ENCODE assay signal across 11 cellular contexts in the genomic region with DNA sequence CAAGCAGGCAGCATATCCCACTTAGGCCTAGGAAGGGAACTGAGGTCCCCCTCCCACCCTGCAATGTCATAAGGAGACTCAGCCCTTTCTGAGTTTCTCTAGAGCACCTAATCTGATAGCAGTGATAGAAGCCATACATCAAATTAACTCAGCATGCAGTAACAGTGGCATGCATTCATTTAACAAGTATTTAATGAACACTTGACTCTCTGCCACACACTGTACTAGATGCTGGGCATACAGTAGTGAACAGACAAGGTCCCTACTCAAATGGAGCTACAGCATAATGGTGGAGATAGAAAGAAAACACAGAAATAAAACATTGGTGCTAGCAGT. TPM values are rescaled to one million over a fixed set of nuclear protein-coding genes. Genes with fewer than 3 reads are reported as not detected.
DNase-seq lines count a peak whose midpoint lies in the region; ATAC-seq, FAIRE-seq and TF ChIP-seq lines count a peak whose summit lies in the region.
"Had no signal": no experiment of that assay in that cellular context is flagged by ENCODE, and none has a peak within 500 bp of the region (broad histone marks: within the 10 kb centered on the region; RNA-seq: fewer than 3 reads in every experiment).

No MANE protein-coding gene starts in this region.

- H3K27me3 Mint-ChIP-seq in Caco-2 (ENCODE audit: insufficient read depth, unreplicated experiment) (no peaks in the 10 kb centered on the region), osteocyte (ENCODE audit: unreplicated experiment) (no peaks in the 10 kb centered on the region)

- no peak for TF ChIP-seq RAD21 in K562 (CRISPR knock-in tag; conservative IDR thresholded peaks at IDR 0.05 in 1 of 2, IDR thresholded peaks at IDR 0.05 in 1 of 2)

- no peaks in the 10 kb centered on the region for H3K9me3 Mint-ChIP-seq in Caco-2 (ENCODE audit: unreplicated experiment)
- H3K9me3 Mint-ChIP-seq in osteocyte (ENCODE audit: unreplicated experiment), result no peaks in the 10 kb centered on the region

- H3K4me1 ChIP-seq in Caco-2 (peaks cover 47% of the 10 kb centered on the region), K562 (replicated peaks in 1 of 2; ENCODE audit: control insufficient read depth in 2 of 2, insufficient read depth in 2 of 2, low read length in 2 of 2) (peaks cover 48 to 59% of the 10 kb centered on the region in 2 experiments), HAP-1 (peaks cover 4% of the 10 kb centered on the region)

- no peak for TF ChIP-seq POLR2A in K562 (conservative IDR thresholded peaks at IDR 0.05)

- intact Hi-C loops in Caco-2 (cut with micrococcal nuclease; ENCODE audit: unreplicated experiment) (no loop called here), K562 (cut with micrococcal nuclease) (no loop called here)

- no peak overlapping the region for H2AFZ ChIP-seq in K562 (ENCODE audit: low read depth, low read length)

- peak overlapping the region; percentile 64 for H3K27ac Mint-ChIP-seq in Caco-2 (ENCODE audit: unreplicated experiment)
- H3K27ac Mint-ChIP-seq in osteocyte (ENCODE audit: unreplicated experiment), result peak overlapping the region; percentile 91

- H3K4me3 Mint-ChIP-seq in Caco-2 (ENCODE audit: unreplicated experiment) (no peak overlapping the region), osteocyte (ENCODE audit: unreplicated experiment) (no peak overlapping the region)

- CTCF ChIA-PET in Caco-2 (lab: Charles Lee) (interaction anchor here (0.6 to 3.2 kb wide), 5 partner anchors 17 to 73 kb away, joined by 3 to 8 read pairs (median 3); no protein-coding TSS in a partner anchor), K562 (lab: Yijun Ruan, JAX; ENCODE audit: low intra/inter-chr PET ratio) (no interaction called here)

- H3K4me2 ChIP-seq in K562 (ENCODE audit: insufficient read depth, low read length), result no peak overlapping the region

- BruUV-seq in Caco-2 (replicated peaks; lab: Mats Ljungman, UMichigan), result no TSS peak
- no TSS peak for BruUV-seq in K562 (replicated peaks; lab: Mats Ljungman, UMichigan)

- H3K79me2 ChIP-seq in K562 (ENCODE audit: control insufficient read depth, insufficient read depth, low read length), result no peaks in the 10 kb centered on the region

- H3K4me1 Mint-ChIP-seq in Caco-2 (ENCODE audit: low read depth, unreplicated experiment), result peaks cover 41% of the 10 kb centered on the region
- peaks cover 56% of the 10 kb centered on the region for H3K4me1 Mint-ChIP-seq in osteocyte (ENCODE audit: unreplicated experiment)

- TF ChIP-seq CTCF in Caco-2 (IDR thresholded peaks at IDR 0.05; ENCODE audit: insufficient read depth in 1 of 2, low read depth in 1 of 2, low read length in 1 of 2, severe bottlenecking in 1 of 2, unreplicated experiment in 1 of 2) (no peak), K562 (IDR thresholded peaks at IDR 0.05 in 2 of 3, conservative IDR thresholded peaks at IDR 0.05 in 1 of 3; ENCODE audit: insufficient read depth in 2 of 3, low read depth in 1 of 3, low read length in 3 of 3) (no peak), osteocyte (IDR thresholded peaks at IDR 0.05) (no peak)

- H3K27me3 ChIP-seq in Caco-2 (replicated peaks; ENCODE audit: control insufficient read depth, insufficient read depth, low read length) (no peaks in the 10 kb centered on the region), K562 (ENCODE audit: control insufficient read depth in 2 of 2, insufficient read depth in 2 of 2, low read length in 2 of 2) (no peaks in the 10 kb centered on the region), HAP-1 (ENCODE audit: low read depth) (no peaks in the 10 kb centered on the region)
- H3K27me3 ChIP-seq: ovary had no signal

- H3K4me3 ChIP-seq in Caco-2 (ENCODE audit: low read depth, low read length) (no peak overlapping the region), K562 (no peak overlapping the region), HAP-1 (no peak overlapping the region)
- H3K4me3 ChIP-seq: ovary, thoracic aorta had no signal

- H3K9me3 ChIP-seq in Caco-2, result no peaks in the 10 kb centered on the region
- no peaks in the 10 kb centered on the region for H3K9me3 ChIP-seq in K562 (replicated peaks; ENCODE audit: control insufficient read depth, insufficient read depth, low read depth, low read length)
- H3K9me3 ChIP-seq in HAP-1, result no peaks in the 10 kb centered on the region
- H3K9me3 ChIP-seq: ovary, thoracic aorta had no signal

- H3K36me3 Mint-ChIP-seq in Caco-2 (ENCODE audit: insufficient read depth, unreplicated experiment), result no peaks in the 10 kb centered on the region
- peaks cover 11% of the 10 kb centered on the region for H3K36me3 Mint-ChIP-seq in osteocyte (ENCODE audit: unreplicated experiment)

- in situ Hi-C loops in K562 (cut with MboI), result no loop called here
- in situ Hi-C loops in HAP-1 (cut with MboI; ENCODE audit: low sequenced_read_pairs), result no loop called here

- H3K36me3 ChIP-seq in Caco-2 (ENCODE audit: control insufficient read depth, insufficient read depth, low read length) (no peaks in the 10 kb centered on the region), K562 (ENCODE audit: control insufficient read depth, insufficient read depth, low read length) (no peaks in the 10 kb centered on the region), HAP-1 (replicated peaks) (no peaks in the 10 kb centered on the region)
- H3K36me3 ChIP-seq: ovary, thoracic aorta had no signal

- peaks cover 7% of the 10 kb centered on the region for H3K9me1 ChIP-seq in K562 (ENCODE audit: control insufficient read depth, insufficient read depth, low read length)

- POLR2A ChIA-PET in Caco-2 (lab: Charles Lee) (interaction anchor here (1.7 kb wide), 1 partner anchor 62 kb away, joined by 8 read pairs; a partner anchor contains a TSS), K562 (lab: Yijun Ruan, JAX) (interaction anchor here (0.7 to 4.0 kb wide), 5 partner anchors 9 to 71 kb away, joined by 3 to 26 read pairs (median 5); no protein-coding TSS in a partner anchor)

- no peak for FAIRE-seq in K562 (lab: Jason Lieb, UNC)

- H4K20me1 ChIP-seq in K562 (replicated peaks; ENCODE audit: control insufficient read depth, insufficient read depth, low read length), result no peaks in the 10 kb centered on the region

- DNase-seq in Caco-2 (no peak), NCI-H1436 (lab: John Stamatoyannopoulos, UW) (peak; percentile 30), K562 (ENCODE audit: extremely low read depth in 1 of 4, low spot score in 3 of 4) (no peak), osteocyte (ENCODE audit: extremely low spot score, unreplicated experiment) (no peak), HuH-7.5 (ENCODE audit: low spot score) (no peak), islet precursor cell (no peak), HAP-1 (ENCODE audit: low spot score in 2 of 2) (no peak)
- DNase-seq: activated CD4-positive, CD25-positive, alpha-beta regulatory T cell treated with anti-CD3 and anti-CD28 coated beads, Interleukin-2, amount 50 U/mL, for 72 hours had no signal

- no peak for ATAC-seq in K562
- no peak for ATAC-seq in GM18517 (IDR thresholded peaks at IDR 0.05; ENCODE audit: unreplicated experiment)

- no peak overlapping the region for H3K27ac ChIP-seq in K562 (ENCODE audit: extremely low read depth, low read depth, low read length)
- H3K27ac ChIP-seq: ovary had no signal

- H3K9ac ChIP-seq in K562 (ENCODE audit: insufficient read depth in 1 of 2, low read depth in 2 of 2, low read length in 2 of 2), result peak overlapping the region in 1 of 2 experiments; percentile 40; a peak in 1 of 4 replicates

- no peak for TF ChIP-seq EP300 in K562 (IDR thresholded peaks at IDR 0.05; ENCODE audit: low read length)

TF ChIP-seq in K562, 482 proteins besides CTCF, POLR2A, EP300 and RAD21 (continues in another document):
- TF ChIP-seq, protein P1, sequence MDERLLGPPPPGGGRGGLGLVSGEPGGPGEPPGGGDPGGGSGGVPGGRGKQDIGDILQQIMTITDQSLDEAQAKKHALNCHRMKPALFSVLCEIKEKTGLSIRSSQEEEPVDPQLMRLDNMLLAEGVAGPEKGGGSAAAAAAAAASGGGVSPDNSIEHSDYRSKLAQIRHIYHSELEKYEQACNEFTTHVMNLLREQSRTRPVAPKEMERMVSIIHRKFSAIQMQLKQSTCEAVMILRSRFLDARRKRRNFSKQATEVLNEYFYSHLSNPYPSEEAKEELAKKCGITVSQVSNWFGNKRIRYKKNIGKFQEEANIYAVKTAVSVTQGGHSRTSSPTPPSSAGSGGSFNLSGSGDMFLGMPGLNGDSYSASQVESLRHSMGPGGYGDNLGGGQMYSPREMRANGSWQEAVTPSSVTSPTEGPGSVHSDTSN (CRISPR knock-in tag; IDR thresholded peaks at IDR 0.05; ENCODE audit: low read depth), result no peak
- TF ChIP-seq, protein P1 (tag; conservative IDR thresholded peaks at IDR 0.05; ENCODE audit: low read depth), result 0 out of 2 replicates have a peak, but pooled peaks have one; percentile 12
- peak; percentile 73 for TF ChIP-seq MEIS2 (IDR thresholded peaks at IDR 0.05; ENCODE audit: partially characterized antibody)
- peak; percentile 15 for TF ChIP-seq RBBP5 (IDR thresholded peaks at IDR 0.05; ENCODE audit: borderline replicate concordance, insufficient read depth, low read length, poor library complexity, severe bottlenecking)

RNA-seq across cellular contexts. Expression of a gene that starts 58.6 kb away (rescaled TPM):
- total RNA-seq in Caco-2 (2022) (19.1 and 20.2 TPM in 2 replicates), K562 (2014; rRNA removed) (7.0 and 9.9 TPM in 2 replicates), K562 (2014; rRNA removed; fragmentation: Illumina TruSeq; extraction: Trizol) (7.3 and 8.3 TPM in 2 replicates), K562 (2015; rRNA removed; fragmentation: Illumina TruSeq; extraction: Trizol) (6.3 and 6.9 TPM in 2 replicates), K562 (2021) (11.5 and 13.3 TPM in 2 replicates), osteocyte (6.7 and 9.1 TPM in 2 replicates)
- total RNA-seq in K562 (2011; cell fraction: chromatin; rRNA removed; ENCODE audit: low replicate concordance), result 50.2 and 52.9 TPM in 2 replicates
- total RNA-seq in K562 (2011; cell fraction: nucleolus; rRNA removed), result 43.7 and 56.8 TPM in 2 replicates
- 53.5 and 62.8 TPM in 2 replicates for total RNA-seq in K562 (2011; cell fraction: nucleoplasm; rRNA removed)
- polyA plus RNA-seq in K562 (2011; rRNA removed) (16.6 and 18.9 TPM in 2 replicates), K562 (2014; fragmentation: Illumina TruSeq; extraction: Trizol) (12.5 and 15.7 TPM in 2 replicates), K562 (2014; fragmentation: Nextera tagmentation; extraction: Ambion mirVana) (1 to 10 TPM; 3.0 to 3.3 TPM), K562 (2014; rRNA removed) (8.4 and 9.0 TPM in 2 replicates)
- 19.7 and 24.6 TPM in 2 replicates for polyA plus RNA-seq in K562 (2011; cell fraction: cytosol; rRNA removed)
- polyA plus RNA-seq in K562 (2011; cell fraction: nucleus; rRNA removed), result 77.0 and 105 TPM in 2 replicates
- polyA plus RNA-seq in K562 (2012), result 5.5 and 7.3 TPM in 2 replicates
- 15.8 TPM in 2 replicates for polyA minus RNA-seq in K562 (2011; rRNA and poly(A)+ RNA removed)
- polyA minus RNA-seq in K562 (2011; cell fraction: cytosol; rRNA and poly(A)+ RNA removed), result 8.6 and 11.3 TPM in 2 replicates
- 15.1 and 16.0 TPM in 2 replicates for polyA minus RNA-seq in K562 (2011; cell fraction: nucleus; rRNA and poly(A)+ RNA removed)
